8 cellular contexts compared by ENCODE assay signal in genomic region chr20:1893721-1894470, GRCh38. TPM values are rescaled to one million over a fixed set of nuclear protein-coding genes. Genes with fewer than 3 reads are reported as not detected.
DNase-seq lines count a peak whose midpoint lies in the region; FAIRE-seq lines count a peak whose summit lies in the region.

No MANE protein-coding gene starts in this region.

- H3K4me3 Mint-ChIP-seq in activated T-helper 2 cell treated with anti-CD3 and anti-CD28 coated beads, Interferon-gamma antibody, Interleukin-2, Interleukin-4, amounts not matched to agents 10 μg/mL and 5 μg/mL and 100 μg/mL, durations not matched to agents 14 hours and 24 hours and 36 hours (ENCODE audit: low read depth) = no peak overlapping the region

- H3K27ac Mint-ChIP-seq in activated T-helper 2 cell treated with anti-CD3 and anti-CD28 coated beads, Interferon-gamma antibody, Interleukin-2, Interleukin-4, amounts not matched to agents 10 μg/mL and 5 μg/mL and 100 μg/mL, durations not matched to agents 14 hours and 24 hours and 36 hours = no peak overlapping the region

- WGBS in trophoblast cell (ENCODE audit: extremely low coverage, insufficient coverage, insufficient read length) = no CpG with 5 or more reads among the region's 54 CpGs

- H3K4ac ChIP-seq in trophoblast cell (ENCODE audit: low read depth, low read length) = peak overlapping the region; percentile 39

- intact Hi-C loops in activated T-helper 2 cell treated with anti-CD3 and anti-CD28 coated beads, Interferon-gamma antibody, Interleukin-2, Interleukin-4, amounts not matched to agents 10 μg/mL and 5 μg/mL and 100 μg/mL, durations not matched to agents 14 hours and 24 hours and 36 hours (cut with micrococcal nuclease) = no loop called here

- H4K91ac ChIP-seq in trophoblast cell (ENCODE audit: low read depth, low read length) = peak overlapping the region; percentile 74

- H4K12ac ChIP-seq in trophoblast cell (ENCODE audit: low read depth, low read length) = no peak overlapping the region

- no peak overlapping the region for H3K14ac ChIP-seq in trophoblast cell (ENCODE audit: low read length)

- H3K36me3 ChIP-seq in SJCRH30 (no peaks in the 10 kb centered on the region), trophoblast cell (ENCODE audit: control insufficient read depth in 1 of 2, insufficient read depth in 2 of 2, low read length in 2 of 2) (no peaks in the 10 kb centered on the region)

- no peaks in the 10 kb centered on the region for H3K4me1 Mint-ChIP-seq in activated T-helper 2 cell treated with anti-CD3 and anti-CD28 coated beads, Interferon-gamma antibody, Interleukin-2, Interleukin-4, amounts not matched to agents 10 μg/mL and 5 μg/mL and 100 μg/mL, durations not matched to agents 14 hours and 24 hours and 36 hours (ENCODE audit: low read depth)

- no peaks in the 10 kb centered on the region for H3K4me1 ChIP-seq in SJCRH30
- H3K4me1 ChIP-seq in trophoblast cell (ENCODE audit: control insufficient read depth in 1 of 2, insufficient read depth in 2 of 2, low read length in 2 of 2) = peaks cover 20 to 26% of the 10 kb centered on the region in 2 experiments

- H3K9ac ChIP-seq in trophoblast cell (ENCODE audit: low read length) = no peak overlapping the region

- peak overlapping the region; percentile 34 for H2AK5ac ChIP-seq in trophoblast cell (ENCODE audit: low read length)

- H3K27me3 Mint-ChIP-seq in activated T-helper 2 cell treated with anti-CD3 and anti-CD28 coated beads, Interferon-gamma antibody, Interleukin-2, Interleukin-4, amounts not matched to agents 10 μg/mL and 5 μg/mL and 100 μg/mL, durations not matched to agents 14 hours and 24 hours and 36 hours (ENCODE audit: low read depth) = peaks cover 56% of the 10 kb centered on the region

- FAIRE-seq in frontal cortex (lab: Jason Lieb, UNC) = no peak

- no peaks in the 10 kb centered on the region for H3K36me3 Mint-ChIP-seq in activated T-helper 2 cell treated with anti-CD3 and anti-CD28 coated beads, Interferon-gamma antibody, Interleukin-2, Interleukin-4, amounts not matched to agents 10 μg/mL and 5 μg/mL and 100 μg/mL, durations not matched to agents 14 hours and 24 hours and 36 hours (ENCODE audit: low read depth)

- no peak overlapping the region for H3K27ac ChIP-seq in SJCRH30
- peak overlapping the region; percentile 48 for H3K27ac ChIP-seq in trophoblast cell (ENCODE audit: low read depth, low read length)

- DNase-seq in GDM1 (lab: John Stamatoyannopoulos, UW) = peak; percentile 53
- no peak for DNase-seq in SJCRH30
- DNase-seq in frontal cortex (ENCODE audit: low spot score in 2 of 2) = peak; percentile 34 to 55
- no peak for DNase-seq in trophoblast cell
- no peak for DNase-seq in LoVo (ENCODE audit: low spot score)
- no peak for DNase-seq in activated T-helper 2 cell treated with anti-CD3 and anti-CD28 coated beads, Interferon-gamma antibody, Interleukin-2, Interleukin-4, amounts not matched to agents 10 μg/mL and 5 μg/mL and 100 μg/mL, durations not matched to agents 14 hours and 24 hours and 36 hours (ENCODE audit: low spot score)
- DNase-seq in NCI-H128 (lab: John Stamatoyannopoulos, UW; ENCODE audit: unreplicated experiment) = no peak
- no peak for DNase-seq in NK-92 treated with Interleukin-12 subunit alpha and Interleukin-12 subunit beta, amount 100 ng/mL, for 24 hours (lab: John Stamatoyannopoulos, UW)

- H3K9me3 ChIP-seq in SJCRH30 (replicated peaks) (no peaks in the 10 kb centered on the region), trophoblast cell (ENCODE audit: insufficient read depth, low read depth, low read length) (no peaks in the 10 kb centered on the region)

- peak overlapping the region; percentile 81 for H3K4me2 ChIP-seq in trophoblast cell (ENCODE audit: low read length)

- peaks cover 7% of the 10 kb centered on the region for H3K79me2 ChIP-seq in trophoblast cell (ENCODE audit: control insufficient read depth, insufficient read depth, low read length, poor library complexity)

- peaks cover 24% of the 10 kb centered on the region for H3K27me3 ChIP-seq in SJCRH30
- H3K27me3 ChIP-seq in trophoblast cell (ENCODE audit: insufficient read depth, low read length) = peaks cover 11% of the 10 kb centered on the region

- H4K8ac ChIP-seq in trophoblast cell (ENCODE audit: low read depth, low read length) = peak overlapping the region; percentile 51

- no peak overlapping the region for H3K23ac ChIP-seq in trophoblast cell (ENCODE audit: low read length)

- H2BK12ac ChIP-seq in trophoblast cell (ENCODE audit: low read length) = peak overlapping the region; percentile 68

- no peak overlapping the region for H2BK5ac ChIP-seq in trophoblast cell (ENCODE audit: low read depth, low read length, poor library complexity)

- no peaks in the 10 kb centered on the region for H3K9me3 Mint-ChIP-seq in activated T-helper 2 cell treated with anti-CD3 and anti-CD28 coated beads, Interferon-gamma antibody, Interleukin-2, Interleukin-4, amounts not matched to agents 10 μg/mL and 5 μg/mL and 100 μg/mL, durations not matched to agents 14 hours and 24 hours and 36 hours

- peaks cover 7% of the 10 kb centered on the region for H3K79me1 ChIP-seq in trophoblast cell (ENCODE audit: low read length)

- peak overlapping the region; percentile 58 for H3K18ac ChIP-seq in trophoblast cell (ENCODE audit: low read length)

- H2BK120ac ChIP-seq in trophoblast cell (ENCODE audit: insufficient read depth, low read length, poor library complexity) = peak overlapping the region; percentile 27

- H3K4me3 ChIP-seq in SJCRH30 = peak overlapping the region; percentile 57
- peak overlapping the region; percentile 75 for H3K4me3 ChIP-seq in trophoblast cell (ENCODE audit: low read depth, low read length)

- no peak overlapping the region for H2AFZ ChIP-seq in trophoblast cell (ENCODE audit: insufficient read depth, low read length, poor library complexity)

RNA-seq across cellular contexts. Expression of gene SIRPA, which starts 1.3 kb away (rescaled TPM):
- total RNA-seq in SJCRH30 (2014; rRNA removed; shearing (Covaris generic)) = 0.93 and 1.4 TPM in 2 replicates
- total RNA-seq in frontal cortex = 6.1 TPM
- polyA plus RNA-seq in trophoblast cell (2013) = 15.7 and 15.8 TPM in 2 replicates
- total RNA-seq in activated T-helper 2 cell treated with anti-CD3 and anti-CD28 coated beads, Interferon-gamma antibody, Interleukin-2, Interleukin-4, amounts not matched to agents 10 μg/mL and 5 μg/mL and 100 μg/mL, durations not matched to agents 14 hours and 24 hours and 36 hours = not detected in 2 replicates

Comparison
In these comparisons a context has a peak if more than half of its experiments do, and no peak if none do; other contexts are left out.
1. DNase-seq: peak in GDM1 (single experiment) and frontal cortex (2 of 2); none in SJCRH30 (0 of 2), trophoblast cell (0 of 2), LoVo (single experiment), activated T-helper 2 cell treated with anti-CD3 and anti-CD28 coated beads, Interferon-gamma antibody, Interleukin-2, Interleukin-4, amounts not matched to agents 10 μg/mL and 5 μg/mL and 100 μg/mL, durations not matched to agents 14 hours and 24 hours and 36 hours (single experiment), NCI-H128 (single experiment) and NK-92 treated with Interleukin-12 subunit alpha and Interleukin-12 subunit beta, amount 100 ng/mL, for 24 hours (single experiment).